ENCODE assay signal across 2 cellular contexts in the genomic region with DNA sequence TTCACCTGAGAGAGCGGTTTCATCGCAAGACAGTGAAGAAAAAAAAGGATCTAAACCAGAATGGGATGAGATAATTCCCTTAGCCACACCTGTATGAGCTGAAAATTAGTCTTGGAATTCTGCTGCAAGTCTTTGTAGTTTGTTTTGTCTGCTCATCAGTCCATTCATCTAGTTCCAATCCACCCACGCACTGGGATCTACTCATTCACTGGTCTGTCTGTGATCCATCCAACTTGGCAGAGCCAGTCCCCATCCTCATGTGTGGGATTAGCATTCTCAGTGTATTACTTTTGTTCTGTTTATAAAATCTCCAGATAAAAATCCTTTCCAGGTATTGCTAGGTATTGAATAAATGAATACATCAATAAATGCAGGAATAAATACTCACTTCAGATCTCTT.
A peak's percentile ranks its signal among the peaks of the same experiment; 100 is the strongest.
TF ChIP-seq lines count a peak whose summit lies in the region.

No MANE protein-coding gene starts in this region.

TF ChIP-seq in IMR-90, 13 proteins besides CTCF, POLR2A, EP300 and RAD21:
- no peak for TF ChIP-seq FOS (IDR thresholded peaks at IDR 0.05; ENCODE audit: low read depth, low read length)
- no peak for TF ChIP-seq CEBPB (IDR thresholded peaks at IDR 0.05; ENCODE audit: low read depth, low read length)
- TF ChIP-seq, protein P1, sequence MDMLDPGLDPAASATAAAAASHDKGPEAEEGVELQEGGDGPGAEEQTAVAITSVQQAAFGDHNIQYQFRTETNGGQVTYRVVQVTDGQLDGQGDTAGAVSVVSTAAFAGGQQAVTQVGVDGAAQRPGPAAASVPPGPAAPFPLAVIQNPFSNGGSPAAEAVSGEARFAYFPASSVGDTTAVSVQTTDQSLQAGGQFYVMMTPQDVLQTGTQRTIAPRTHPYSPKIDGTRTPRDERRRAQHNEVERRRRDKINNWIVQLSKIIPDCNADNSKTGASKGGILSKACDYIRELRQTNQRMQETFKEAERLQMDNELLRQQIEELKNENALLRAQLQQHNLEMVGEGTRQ (IDR thresholded peaks at IDR 0.05; ENCODE audit: low read depth, low read length) = no peak
- TF ChIP-seq SMC3 (IDR thresholded peaks at IDR 0.05; ENCODE audit: low read depth, low read length) = no peak
- TF ChIP-seq CHD1 (IDR thresholded peaks at IDR 0.05; ENCODE audit: low read depth, low read length) = no peak
- no peak for TF ChIP-seq BHLHE40 (IDR thresholded peaks at IDR 0.05; ENCODE audit: low read depth, low read length)
- no peak for TF ChIP-seq RCOR1 (IDR thresholded peaks at IDR 0.05; ENCODE audit: insufficient replicate concordance, low read length)
- TF ChIP-seq NFE2L2 (IDR thresholded peaks at IDR 0.05; ENCODE audit: low read depth, low read length) = no peak
- TF ChIP-seq MXI1 (IDR thresholded peaks at IDR 0.05; ENCODE audit: borderline replicate concordance, low read depth, low read length) = no peak
- no peak for TF ChIP-seq RFX5 (IDR thresholded peaks at IDR 0.05; ENCODE audit: low read depth, low read length)
- TF ChIP-seq MAFK (IDR thresholded peaks at IDR 0.05; ENCODE audit: low read depth, low read length) = no peak
- TF ChIP-seq, protein P2, sequence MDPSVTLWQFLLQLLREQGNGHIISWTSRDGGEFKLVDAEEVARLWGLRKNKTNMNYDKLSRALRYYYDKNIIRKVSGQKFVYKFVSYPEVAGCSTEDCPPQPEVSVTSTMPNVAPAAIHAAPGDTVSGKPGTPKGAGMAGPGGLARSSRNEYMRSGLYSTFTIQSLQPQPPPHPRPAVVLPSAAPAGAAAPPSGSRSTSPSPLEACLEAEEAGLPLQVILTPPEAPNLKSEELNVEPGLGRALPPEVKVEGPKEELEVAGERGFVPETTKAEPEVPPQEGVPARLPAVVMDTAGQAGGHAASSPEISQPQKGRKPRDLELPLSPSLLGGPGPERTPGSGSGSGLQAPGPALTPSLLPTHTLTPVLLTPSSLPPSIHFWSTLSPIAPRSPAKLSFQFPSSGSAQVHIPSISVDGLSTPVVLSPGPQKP (IDR thresholded peaks at IDR 0.05; ENCODE audit: borderline replicate concordance, low read depth, low read length) = no peak
- TF ChIP-seq MAZ (IDR thresholded peaks at IDR 0.05; ENCODE audit: borderline replicate concordance, low read depth, low read length) = no peak

TF ChIP-seq in K562, 482 proteins besides CTCF, POLR2A, EP300 and RAD21:
- TF ChIP-seq EGR1 (conservative IDR thresholded peaks at IDR 0.05) = peak; percentile 43; the same call in 1 of the 2 replicates
- TF ChIP-seq, protein P3, sequence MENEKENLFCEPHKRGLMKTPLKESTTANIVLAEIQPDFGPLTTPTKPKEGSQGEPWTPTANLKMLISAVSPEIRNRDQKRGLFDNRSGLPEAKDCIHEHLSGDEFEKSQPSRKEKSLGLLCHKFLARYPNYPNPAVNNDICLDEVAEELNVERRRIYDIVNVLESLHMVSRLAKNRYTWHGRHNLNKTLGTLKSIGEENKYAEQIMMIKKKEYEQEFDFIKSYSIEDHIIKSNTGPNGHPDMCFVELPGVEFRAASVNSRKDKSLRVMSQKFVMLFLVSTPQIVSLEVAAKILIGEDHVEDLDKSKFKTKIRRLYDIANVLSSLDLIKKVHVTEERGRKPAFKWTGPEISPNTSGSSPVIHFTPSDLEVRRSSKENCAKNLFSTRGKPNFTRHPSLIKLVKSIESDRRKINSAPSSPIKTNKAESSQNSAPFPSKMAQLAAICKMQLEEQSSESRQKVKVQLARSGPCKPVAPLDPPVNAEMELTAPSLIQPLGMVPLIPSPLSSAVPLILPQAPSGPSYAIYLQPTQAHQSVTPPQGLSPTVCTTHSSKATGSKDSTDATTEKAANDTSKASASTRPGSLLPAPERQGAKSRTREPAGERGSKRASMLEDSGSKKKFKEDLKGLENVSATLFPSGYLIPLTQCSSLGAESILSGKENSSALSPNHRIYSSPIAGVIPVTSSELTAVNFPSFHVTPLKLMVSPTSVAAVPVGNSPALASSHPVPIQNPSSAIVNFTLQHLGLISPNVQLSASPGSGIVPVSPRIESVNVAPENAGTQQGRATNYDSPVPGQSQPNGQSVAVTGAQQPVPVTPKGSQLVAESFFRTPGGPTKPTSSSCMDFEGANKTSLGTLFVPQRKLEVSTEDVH (IDR thresholded peaks at IDR 0.05; ENCODE audit: low read depth, partially characterized antibody) = no peak
